ENCODE assay signal across 1 cellular context in the genomic region with DNA sequence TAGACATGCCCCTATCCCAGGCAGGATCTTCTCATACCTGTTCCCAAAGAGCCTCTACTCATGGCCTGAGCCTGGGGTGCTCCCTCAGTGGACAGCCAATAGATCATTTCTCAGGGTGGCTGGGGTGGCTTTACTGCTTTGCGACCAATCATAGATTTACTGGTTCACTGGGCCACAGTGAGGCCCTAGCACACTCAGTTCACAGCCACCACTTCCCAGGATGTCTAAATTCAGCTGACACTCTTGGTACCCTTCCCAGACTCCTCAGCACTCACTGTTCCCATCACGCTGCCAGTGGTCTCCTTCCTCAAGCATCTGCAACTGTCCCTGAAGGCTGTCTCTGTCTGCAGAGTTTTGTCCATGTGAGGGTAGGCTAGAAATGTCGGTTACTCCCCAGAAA.
TF ChIP-seq lines count a peak whose summit lies in the region.

No MANE protein-coding gene starts in this region.

TF ChIP-seq in H1, 55 proteins besides CTCF, POLR2A, EP300 and RAD21 (continued from another document):
- TF ChIP-seq ASH2L (IDR thresholded peaks at IDR 0.05; ENCODE audit: low read length) (no peak), SP1 (IDR thresholded peaks at IDR 0.05; ENCODE audit: low read depth, low read length) (no peak), EGR1 (IDR thresholded peaks at IDR 0.05; ENCODE audit: borderline replicate concordance, low read depth, low read length) (no peak), SRF (IDR thresholded peaks at IDR 0.05; ENCODE audit: low read depth, low read length) (no peak), BACH1 (IDR thresholded peaks at IDR 0.05; ENCODE audit: low read length) (no peak), SIRT6 (IDR thresholded peaks at IDR 0.05; ENCODE audit: low read length) (no peak), TAF7 (optimal IDR thresholded peaks at IDR 0.05; ENCODE audit: borderline replicate concordance, low read depth, low read length) (no peak), SUZ12 (IDR thresholded peaks at IDR 0.05; ENCODE audit: low read length) (no peak), RXRA (IDR thresholded peaks at IDR 0.05; ENCODE audit: insufficient read depth, low read depth, low read length) (no peak)
